1 cellular context compared by ENCODE assay signal in genomic region chr6:35511183-35511941, GRCh38.
TF ChIP-seq lines count a peak whose summit lies in the region.

No MANE protein-coding gene starts in this region.

TF ChIP-seq in H1, 55 proteins besides CTCF, POLR2A, EP300 and RAD21:
- no peak for TF ChIP-seq KDM4A (IDR thresholded peaks at IDR 0.05; ENCODE audit: low read depth, low read length, severe bottlenecking)
- TF ChIP-seq YY1 (IDR thresholded peaks at IDR 0.05; ENCODE audit: low read depth, low read length): no peak
- no peak for TF ChIP-seq USF2 (IDR thresholded peaks at IDR 0.05; ENCODE audit: low read length)
- no peak for TF ChIP-seq CHD1 (IDR thresholded peaks at IDR 0.05; ENCODE audit: low read depth, low read length)
- TF ChIP-seq SRF (IDR thresholded peaks at IDR 0.05; ENCODE audit: low read depth, low read length): no peak
- TF ChIP-seq ATF3 (IDR thresholded peaks at IDR 0.05; ENCODE audit: insufficient read depth, low read depth, low read length): no peak
- no peak for TF ChIP-seq SAP30 (IDR thresholded peaks at IDR 0.05; ENCODE audit: insufficient read depth, insufficient replicate concordance, low read length)
- TF ChIP-seq CHD7 (IDR thresholded peaks at IDR 0.05; ENCODE audit: insufficient replicate concordance, low read length): no peak
- no peak for TF ChIP-seq SIX5 (IDR thresholded peaks at IDR 0.05; ENCODE audit: low read depth, low read length)
- no peak for TF ChIP-seq PHF8 (conservative IDR thresholded peaks at IDR 0.05; ENCODE audit: low read depth, low read length)
- no peak for TF ChIP-seq TAF7 (optimal IDR thresholded peaks at IDR 0.05; ENCODE audit: borderline replicate concordance, low read depth, low read length)
- TF ChIP-seq ATF2 (IDR thresholded peaks at IDR 0.05; ENCODE audit: low read length): no peak
- no peak for TF ChIP-seq RXRA (IDR thresholded peaks at IDR 0.05; ENCODE audit: insufficient read depth, low read depth, low read length)
- TF ChIP-seq CBX5 (IDR thresholded peaks at IDR 0.05; ENCODE audit: low read depth, low read length): no peak
